ENCODE assay signal across 1 cellular context in the genomic region with DNA sequence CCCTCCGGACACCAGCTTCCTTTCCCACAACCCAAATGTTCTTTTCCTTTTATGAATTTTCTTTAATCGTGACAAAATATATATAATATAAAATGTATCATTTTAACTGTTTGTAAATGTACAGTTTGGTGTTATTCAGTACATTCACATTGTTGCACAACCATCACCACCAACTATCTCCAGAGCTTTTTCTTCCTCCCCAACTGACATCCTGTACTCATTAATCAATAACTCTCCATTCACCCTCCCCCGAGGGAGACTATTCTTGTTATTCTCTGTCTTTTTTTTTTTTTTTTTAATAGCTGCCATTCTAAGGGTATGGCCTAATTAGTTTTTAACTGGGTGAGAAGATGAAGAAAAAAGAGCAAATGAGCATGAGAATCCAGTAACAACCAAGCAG.
TF ChIP-seq lines count a peak whose summit lies in the region.

No MANE protein-coding gene starts in this region.

TF ChIP-seq in K562, 482 proteins besides CTCF, POLR2A, EP300 and RAD21 (continued from another document):
- TF ChIP-seq, protein P1, sequence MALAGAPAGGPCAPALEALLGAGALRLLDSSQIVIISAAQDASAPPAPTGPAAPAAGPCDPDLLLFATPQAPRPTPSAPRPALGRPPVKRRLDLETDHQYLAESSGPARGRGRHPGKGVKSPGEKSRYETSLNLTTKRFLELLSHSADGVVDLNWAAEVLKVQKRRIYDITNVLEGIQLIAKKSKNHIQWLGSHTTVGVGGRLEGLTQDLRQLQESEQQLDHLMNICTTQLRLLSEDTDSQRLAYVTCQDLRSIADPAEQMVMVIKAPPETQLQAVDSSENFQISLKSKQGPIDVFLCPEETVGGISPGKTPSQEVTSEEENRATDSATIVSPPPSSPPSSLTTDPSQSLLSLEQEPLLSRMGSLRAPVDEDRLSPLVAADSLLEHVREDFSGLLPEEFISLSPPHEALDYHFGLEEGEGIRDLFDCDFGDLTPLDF (CRISPR knock-in tag; IDR thresholded peaks at IDR 0.05): no peak
